Comparison of ENCODE assay signal across 11 cellular contexts in genomic region chr1:156896490-156897033, GRCh38. TPM values are rescaled to one million over a fixed set of nuclear protein-coding genes. Genes with fewer than 3 reads are reported as not detected.
DNase-seq lines count a peak whose midpoint lies in the region; ATAC-seq and TF ChIP-seq lines count a peak whose summit lies in the region.
"Had no signal": no experiment of that assay in that cellular context is flagged by ENCODE, and none has a peak within 500 bp of the region (broad histone marks: within the 10 kb centered on the region; RNA-seq: fewer than 3 reads in every experiment).

No MANE protein-coding gene starts in this region.

- TF ChIP-seq CTCF in RWPE2 (IDR thresholded peaks at IDR 0.05; ENCODE audit: poor library complexity, severe bottlenecking): no peak
- no peak for TF ChIP-seq CTCF in psoas muscle (IDR thresholded peaks at IDR 0.05)

- peaks cover 35% of the 10 kb centered on the region for H3K4me1 ChIP-seq in RWPE2 (ENCODE audit: insufficient read depth, poor library complexity, severe bottlenecking)
- peaks cover 17% of the 10 kb centered on the region for H3K4me1 ChIP-seq in psoas muscle

- H3K36me3 ChIP-seq in RWPE2 (ENCODE audit: low read depth) (no peaks in the 10 kb centered on the region), psoas muscle (ENCODE audit: insufficient read depth in 1 of 2, low read depth in 1 of 2) (no peaks in the 10 kb centered on the region)
- H3K36me3 ChIP-seq: HAP-1 had no signal

- H3K27me3 ChIP-seq in RWPE2 (ENCODE audit: insufficient read depth, poor library complexity, severe bottlenecking): no peaks in the 10 kb centered on the region
- H3K27me3 ChIP-seq in psoas muscle (ENCODE audit: insufficient read depth in 3 of 3, low read length in 2 of 3): peaks cover 0 to 41% (median 3%) of the 10 kb centered on the region in 3 donors

- DNase-seq in ELF-1 (ENCODE audit: low read depth, low spot score) (peak; percentile 90), RWPE2 (ENCODE audit: low spot score) (peak; percentile 98), fibroblast of peridontal ligament (ENCODE audit: extremely low read depth) (peak; percentile 83), psoas muscle (peak in 1 of 2 donors; percentile 64), DMS79 treated with DMSO at 0.1 percent for 48 hours (lab: John Stamatoyannopoulos, UW) (no peak), mucosa of gallbladder (ENCODE audit: low spot score) (no peak)
- DNase-seq in stimulated activated CD4-positive, alpha-beta T cell treated with anti-CD3 and anti-CD28 coated beads, Interleukin-12 subunit alpha, Interleukin-12 subunit beta, amount 100 ng/mL, for 4 hours: no peak
- no peak for DNase-seq in activated CD8-positive, alpha-beta memory T cell treated with anti-CD3 and anti-CD28 coated beads for 24 hours
- DNase-seq: NCI-H1105 treated with DMSO at 0.1 percent for 48 hours had no signal

- no peaks in the 10 kb centered on the region for H3K9me3 ChIP-seq in RWPE2 (ENCODE audit: severe bottlenecking)
- H3K9me3 ChIP-seq in psoas muscle: no peaks in the 10 kb centered on the region
- H3K9me3 ChIP-seq: HAP-1 had no signal

- intact Hi-C loops in psoas muscle (cut with DNase I): no loop called here

- ATAC-seq in RWPE2 (ENCODE audit: low read depth): peak; percentile 88
- no peak for ATAC-seq in psoas muscle

- peak overlapping the region; percentile 97 for H3K27ac ChIP-seq in RWPE2 (ENCODE audit: poor library complexity, severe bottlenecking)
- H3K27ac ChIP-seq in psoas muscle: peak overlapping the region; percentile 76
- H3K27ac ChIP-seq: VCaP had no signal

- 81 to 82% (median 81%) methylated on average over 16 of the region's 16 CpGs for WGBS in psoas muscle, 3 donors

- H3K4me3 ChIP-seq in RWPE2 (ENCODE audit: severe bottlenecking) (no peak overlapping the region), psoas muscle (peak overlapping the region; percentile 68)
- H3K4me3 ChIP-seq: HAP-1 had no signal

RNA-seq across cellular contexts. Expression of gene PEAR1, which starts 3.0 kb away (rescaled TPM):
- total RNA-seq in psoas muscle: 1 to 10 TPM; 3.8 to 7.3 (median 4.1) TPM
- polyA plus RNA-seq in psoas muscle: 1 to 10 TPM; 2.1 to 4.6 (median 2.6) TPM
- total RNA-seq in mucosa of gallbladder: 9.9 TPM

RNA-seq across cellular contexts. Expression of gene LRRC71, which starts 23.9 kb away (rescaled TPM):
- total RNA-seq in psoas muscle (not detected), mucosa of gallbladder (0.23 TPM)
- under 1 TPM in 2 of 3 donors, not detected in 1; 0.03 TPM for polyA plus RNA-seq in psoas muscle

RNA-seq across cellular contexts. Expression of gene NTRK1, which starts 35.9 kb away (rescaled TPM):
- total RNA-seq in psoas muscle (under 1 TPM; 0.16 to 0.92 (median 0.44) TPM), mucosa of gallbladder (3.3 TPM)
- under 1 TPM; 0.07 to 0.65 (median 0.58) TPM for polyA plus RNA-seq in psoas muscle

RNA-seq across cellular contexts. Expression of gene INSRR, which starts 37.6 kb away (rescaled TPM):
- total RNA-seq in psoas muscle: under 1 TPM in 1 of 4 donors, not detected in 3; 0.07 TPM
- polyA plus RNA-seq in psoas muscle: under 1 TPM in 1 of 3 donors, not detected in 2; under 0.01 TPM
- 0.58 TPM for total RNA-seq in mucosa of gallbladder

Comparison
In these comparisons a context has a peak if more than half of its experiments do, and no peak if none do; other contexts are left out.
1. DNase-seq: peak in ELF-1 (single experiment), RWPE2 (single experiment) and fibroblast of peridontal ligament (single experiment); none in stimulated activated CD4-positive, alpha-beta T cell treated with anti-CD3 and anti-CD28 coated beads, Interleukin-12 subunit alpha, Interleukin-12 subunit beta, amount 100 ng/mL, for 4 hours (single experiment), activated CD8-positive, alpha-beta memory T cell treated with anti-CD3 and anti-CD28 coated beads for 24 hours (single experiment), DMS79 treated with DMSO at 0.1 percent for 48 hours (single experiment) and mucosa of gallbladder (single experiment).